24 cellular contexts compared by ENCODE assay signal in the genomic region with DNA sequence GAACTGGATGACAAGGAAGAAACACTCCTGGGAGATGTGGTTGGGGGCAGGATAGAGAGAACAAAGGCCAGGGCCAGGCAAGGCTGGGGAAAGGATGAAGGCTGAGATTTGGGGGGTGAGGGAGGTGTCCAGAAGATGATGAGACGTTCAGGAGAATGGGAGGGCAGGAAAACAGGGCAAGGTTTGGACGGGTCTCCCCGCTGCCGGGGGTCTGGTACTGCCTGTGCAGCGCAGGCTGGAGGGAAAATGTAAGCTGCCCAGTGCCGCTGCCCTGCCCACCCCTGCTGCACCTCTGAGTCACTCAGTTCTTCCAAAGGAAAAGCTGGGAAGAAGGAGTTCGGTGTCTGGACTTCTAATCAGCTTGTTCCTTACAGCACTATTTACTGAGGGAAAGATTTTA.
DNase-seq lines count a peak whose midpoint lies in the region; ATAC-seq and TF ChIP-seq lines count a peak whose summit lies in the region.
"Had no signal": no experiment of that assay in that cellular context is flagged by ENCODE, and none has a peak within 500 bp of the region (broad histone marks: within the 10 kb centered on the region; RNA-seq: fewer than 3 reads in every experiment).

No MANE protein-coding gene starts in this region.

- peaks cover 0 to 16% of the 10 kb centered on the region in 2 donors for H3K4me1 ChIP-seq in right atrium auricular region
- peaks cover 4% of the 10 kb centered on the region for H3K4me1 ChIP-seq in endodermal cell (ENCODE audit: control insufficient read depth, insufficient read depth, low read length)
- H3K4me1 ChIP-seq: A549 had no signal

- peaks cover 15% of the 10 kb centered on the region for H3K36me3 ChIP-seq in right atrium auricular region
- peaks cover 18% of the 10 kb centered on the region for H3K36me3 ChIP-seq in endodermal cell (ENCODE audit: control insufficient read depth, insufficient read depth, low read length)

- no peak overlapping the region for H3K27ac Mint-ChIP-seq in endodermal cell
- H3K27ac Mint-ChIP-seq in osteocyte (ENCODE audit: unreplicated experiment), result no peak overlapping the region

- ATAC-seq in HG03520 (IDR thresholded peaks at IDR 0.05; ENCODE audit: unreplicated experiment), result no peak
- ATAC-seq: A549, HepG2, K562, Panc1 had no signal

- no peaks in the 10 kb centered on the region for H3K27me3 ChIP-seq in right atrium auricular region
- no peaks in the 10 kb centered on the region for H3K27me3 ChIP-seq in endodermal cell (ENCODE audit: control insufficient read depth, insufficient read depth, low read length, poor library complexity, severe bottlenecking)
- H3K27me3 ChIP-seq: BLaER1 treated with 17β-estradiol and CSF1 and Interleukin-3, amounts not matched to agents 10 nM and 100 nM had no signal

- peaks cover 17% of the 10 kb centered on the region for H3K9me3 Mint-ChIP-seq in endodermal cell
- H3K9me3 Mint-ChIP-seq in osteocyte (ENCODE audit: unreplicated experiment), result peaks cover 9% of the 10 kb centered on the region

- TF ChIP-seq CTCF in right atrium auricular region (IDR thresholded peaks at IDR 0.05), result no peak
- TF ChIP-seq CTCF in endodermal cell (conservative IDR thresholded peaks at IDR 0.05), result no peak
- no peak for TF ChIP-seq CTCF in osteocyte (IDR thresholded peaks at IDR 0.05)

- H3K4me3 ChIP-seq in right atrium auricular region, result no peak overlapping the region
- H3K4me3 ChIP-seq in endodermal cell (ENCODE audit: low read length), result no peak overlapping the region
- H3K4me3 ChIP-seq: A549; BLaER1 treated with 17β-estradiol and CSF1 and Interleukin-3, amounts not matched to agents 10 nM and 100 nM; K562 had no signal

- H3K4me1 Mint-ChIP-seq in endodermal cell (peaks cover 8% of the 10 kb centered on the region), osteocyte (ENCODE audit: unreplicated experiment) (peaks cover 17% of the 10 kb centered on the region)

- no peaks in the 10 kb centered on the region for H3K27me3 Mint-ChIP-seq in endodermal cell (ENCODE audit: insufficient read depth)
- no peaks in the 10 kb centered on the region for H3K27me3 Mint-ChIP-seq in osteocyte (ENCODE audit: unreplicated experiment)
- H3K27me3 Mint-ChIP-seq: CD4-positive, alpha-beta memory T cell had no signal

- intact Hi-C loops in cardiac septum (cut with DNase I), result no loop called here

- no peak overlapping the region for H3K9ac ChIP-seq in endodermal cell (ENCODE audit: extremely low read depth, low read length, poor library complexity, severe bottlenecking)
- H3K9ac ChIP-seq: BLaER1 treated with 17β-estradiol and CSF1 and Interleukin-3, amounts not matched to agents 10 nM and 100 nM had no signal

- no peaks in the 10 kb centered on the region for H3K9me3 ChIP-seq in right atrium auricular region
- H3K9me3 ChIP-seq in endodermal cell (ENCODE audit: control insufficient read depth, low read length), result peaks cover 26% of the 10 kb centered on the region
- H3K9me3 ChIP-seq: A549 had no signal

- 90 to 95% methylated on average over 4 to 7 of the region's 7 CpGs for WGBS in endodermal cell (ENCODE audit: insufficient coverage in 1 of 2, insufficient read length in 1 of 2), 2 experiments

- H3K36me3 Mint-ChIP-seq in endodermal cell (ENCODE audit: low read depth) (peaks cover 33% of the 10 kb centered on the region), osteocyte (ENCODE audit: unreplicated experiment) (peaks cover 33% of the 10 kb centered on the region)

- DNase-seq in right atrium auricular region (ENCODE audit: low spot score) (peak; percentile 28), cardiac septum (ENCODE audit: low spot score) (no peak), endodermal cell (peak; percentile 34), osteocyte (ENCODE audit: extremely low spot score, unreplicated experiment) (peak; percentile 57), NCI-H1092 treated with DMSO at 0.1 percent for 48 hours (lab: John Stamatoyannopoulos, UW) (no peak)
- DNase-seq in stimulated activated CD4-positive, alpha-beta T cell treated with anti-CD3 and anti-CD28 coated beads, Interleukin-2, amount 100 ng/mL, for 24 hours, result no peak
- DNase-seq: AML-193; CD4-positive, alpha-beta memory T cell; COR-L47; DMS53; Kasumi-1; MV-4-11; NCI-H1105 treated with DMSO at 0.1 percent for 48 hours; NCI-H146; NCI-H1930; NCI-H526 treated with DMSO at 0.1 percent for 48 hours; SHP77 treated with DMSO at 0.1 percent for 48 hours had no signal

- H3K4me3 Mint-ChIP-seq in endodermal cell (no peak overlapping the region), osteocyte (ENCODE audit: unreplicated experiment) (no peak overlapping the region)
- H3K4me3 Mint-ChIP-seq: CD4-positive, alpha-beta memory T cell had no signal

- no peak overlapping the region for H3K27ac ChIP-seq in right atrium auricular region
- H3K27ac ChIP-seq in endodermal cell (ENCODE audit: low read depth, low read length), result no peak overlapping the region
- H3K27ac ChIP-seq: A549; BLaER1 treated with 17β-estradiol and CSF1 and Interleukin-3, amounts not matched to agents 10 nM and 100 nM; RWPE1 had no signal

Comparison
In these comparisons a context has a peak if more than half of its experiments do, and no peak if none do; other contexts are left out.
1. DNase-seq: peak in right atrium auricular region (single experiment), endodermal cell (single experiment) and osteocyte (single experiment); none in cardiac septum (single experiment), stimulated activated CD4-positive, alpha-beta T cell treated with anti-CD3 and anti-CD28 coated beads, Interleukin-2, amount 100 ng/mL, for 24 hours (0 of 2) and NCI-H1092 treated with DMSO at 0.1 percent for 48 hours (single experiment).